ENCODE assay signal across 8 cellular contexts in the genomic region with DNA sequence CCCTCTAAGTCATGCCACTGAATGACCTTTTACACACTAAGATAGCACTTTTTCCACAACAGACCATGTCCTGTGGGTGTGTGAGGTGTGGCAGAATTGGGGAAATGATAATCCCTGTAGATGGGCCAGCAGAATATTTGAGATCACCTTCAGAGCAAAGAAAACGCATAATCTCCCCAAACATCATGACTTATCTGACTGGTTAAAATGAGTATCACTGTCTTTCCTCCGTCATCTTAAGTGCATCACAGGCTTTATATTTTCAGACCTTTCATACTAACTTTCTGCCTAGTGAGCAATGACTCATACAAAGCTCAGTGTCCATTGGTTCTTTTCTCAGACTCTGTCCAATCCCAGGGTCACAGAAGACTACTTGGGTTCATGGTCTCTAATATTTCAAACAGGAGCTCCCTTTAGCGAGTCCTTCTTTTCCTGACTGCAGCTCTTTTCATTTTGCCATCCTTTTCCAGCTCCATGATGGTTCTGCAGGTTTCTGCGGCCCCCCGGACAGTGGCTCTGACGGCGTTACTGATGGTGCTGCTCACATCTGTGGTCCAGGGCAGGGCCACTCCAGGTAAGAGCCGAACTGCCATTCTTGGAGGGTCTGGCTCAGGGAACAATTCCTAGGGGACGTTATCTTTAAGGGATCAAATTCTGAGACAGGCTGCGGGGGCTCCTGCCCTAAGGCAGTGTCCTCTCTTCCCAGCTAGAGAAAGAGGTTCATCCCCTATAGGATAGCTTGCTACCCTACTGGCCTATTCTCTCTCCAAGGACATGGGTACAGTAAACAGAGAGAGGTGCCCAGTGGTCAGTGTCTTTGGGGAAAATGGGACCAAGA. TPM values are rescaled to one million over a fixed set of nuclear protein-coding genes. Genes with fewer than 3 reads are reported as not detected.
DNase-seq lines count a peak whose midpoint lies in the region; ATAC-seq and TF ChIP-seq lines count a peak whose summit lies in the region.

A gene (plus strand): TSS at position 423 of the 838 bp plus-strand sequence. CDS start 52 bp downstream, at position 475.

- H3K9me3 Mint-ChIP-seq in type B pancreatic cell (no peaks in the 10 kb centered on the region), glutamatergic neuron (ENCODE audit: unreplicated experiment) (peaks cover 8% of the 10 kb centered on the region)

- H3K27me3 Mint-ChIP-seq in type B pancreatic cell (peaks cover 26% of the 10 kb centered on the region), glutamatergic neuron (ENCODE audit: unreplicated experiment) (peaks cover 10% of the 10 kb centered on the region)

- H3K4me3 Mint-ChIP-seq in type B pancreatic cell: no peak within 1 kb of the TSS
- no peak within 1 kb of the TSS for H3K4me3 Mint-ChIP-seq in glutamatergic neuron (ENCODE audit: unreplicated experiment)

- peak; percentile 68 for DNase-seq in EH (ENCODE audit: low read depth)
- peak; percentile 45 for DNase-seq in GM19240 (ENCODE audit: insufficient read length, low spot score)
- peak; percentile 45 for DNase-seq in SKM-1 (lab: John Stamatoyannopoulos, UW; ENCODE audit: unreplicated experiment)
- DNase-seq in dermis blood vessel endothelial cell: peak; percentile 69
- DNase-seq in lung microvascular endothelial cell (ENCODE audit: low read depth in 2 of 2): peak; percentile 56 to 64
- no peak for DNase-seq in type B pancreatic cell (ENCODE audit: extremely low spot score, unreplicated experiment)
- no peak for DNase-seq in glutamatergic neuron

- H3K4me1 Mint-ChIP-seq in type B pancreatic cell (ENCODE audit: unreplicated experiment): peaks cover 10% of the 10 kb centered on the region
- H3K4me1 Mint-ChIP-seq in glutamatergic neuron (ENCODE audit: low read depth, unreplicated experiment): peaks cover 7% of the 10 kb centered on the region

- H3K27ac Mint-ChIP-seq in type B pancreatic cell (no peak within 1 kb of the TSS), glutamatergic neuron (ENCODE audit: unreplicated experiment) (no peak within 1 kb of the TSS)

- H3K36me3 Mint-ChIP-seq in type B pancreatic cell (no peaks in the 10 kb centered on the region), glutamatergic neuron (ENCODE audit: unreplicated experiment) (peaks cover 5% of the 10 kb centered on the region)

- no peak for TF ChIP-seq CTCF in type B pancreatic cell (conservative IDR thresholded peaks at IDR 0.05)
- no peak for TF ChIP-seq CTCF in glutamatergic neuron (IDR thresholded peaks at IDR 0.05; ENCODE audit: partially characterized antibody, unreplicated experiment)

- peak; percentile 77 for ATAC-seq in HG03175 (IDR thresholded peaks at IDR 0.05; ENCODE audit: unreplicated experiment)

RNA-seq across cellular contexts. Expression of the gene that starts here (rescaled TPM):
- total RNA-seq in dermis blood vessel endothelial cell (1.4 and 22.4 TPM in 2 replicates), lung microvascular endothelial cell (7.3 and 12.2 TPM in 2 replicates), type B pancreatic cell (ENCODE audit: low replicate concordance) (10.9 and 27.3 TPM in 2 replicates), glutamatergic neuron (ENCODE audit: unreplicated experiment) (4.7 TPM)

Comparison
In these comparisons a context has a peak if more than half of its experiments do, and no peak if none do; other contexts are left out.
1. DNase-seq: peak in EH (single experiment), GM19240 (single experiment), SKM-1 (single experiment), dermis blood vessel endothelial cell (single experiment) and lung microvascular endothelial cell (2 of 2); none in type B pancreatic cell (single experiment) and glutamatergic neuron (single experiment).